Comparison of ENCODE assay signal across 8 cellular contexts in the genomic region with DNA sequence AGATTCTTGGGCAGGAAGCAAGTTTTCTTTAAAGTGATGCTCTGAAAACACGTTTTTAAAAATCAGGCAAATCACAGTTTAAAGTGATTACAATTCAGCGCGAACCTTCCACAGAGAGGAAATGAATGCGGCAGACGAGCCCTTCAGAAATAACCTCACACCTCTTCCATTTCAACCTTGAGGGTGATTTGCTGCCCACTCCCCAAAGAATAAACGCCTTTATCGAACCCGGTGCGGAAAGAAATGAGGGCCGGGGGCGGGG.
DNase-seq lines count a peak whose midpoint lies in the region; ATAC-seq and TF ChIP-seq lines count a peak whose summit lies in the region.

No MANE protein-coding gene starts in this region.

- H3K9me3 ChIP-seq in RWPE2 (ENCODE audit: severe bottlenecking), result no peaks in the 10 kb centered on the region

- ATAC-seq in GM19455 (IDR thresholded peaks at IDR 0.05; ENCODE audit: unreplicated experiment) (peak; percentile 3), RWPE2 (ENCODE audit: low read depth) (no peak), GM18868 (IDR thresholded peaks at IDR 0.05; ENCODE audit: unreplicated experiment) (no peak), GM18909 (IDR thresholded peaks at IDR 0.05; ENCODE audit: poor library complexity, unreplicated experiment) (no peak), GM18502 (IDR thresholded peaks at IDR 0.05; ENCODE audit: poor library complexity, unreplicated experiment) (no peak)

- H3K4me1 ChIP-seq in RWPE2 (ENCODE audit: insufficient read depth, poor library complexity, severe bottlenecking), result peaks cover 15% of the 10 kb centered on the region

- DNase-seq in RWPE2 (ENCODE audit: low spot score), result no peak
- peak; percentile 48 for DNase-seq in fibroblast of peridontal ligament (ENCODE audit: extremely low read depth)
- DNase-seq in skeletal muscle cell (ENCODE audit: low read depth), result no peak
- no peak for DNase-seq in HPDE6-E6E7 (ENCODE audit: extremely low spot score)

- H3K4me3 ChIP-seq in RWPE2 (ENCODE audit: severe bottlenecking), result peak overlapping the region; percentile 38
- H3K4me3 ChIP-seq in skeletal muscle cell (ENCODE audit: low read depth, low read length), result peak overlapping the region; percentile 80

- H3K36me3 ChIP-seq in RWPE2 (ENCODE audit: low read depth), result no peaks in the 10 kb centered on the region

- no peak for TF ChIP-seq CTCF in RWPE2 (IDR thresholded peaks at IDR 0.05; ENCODE audit: poor library complexity, severe bottlenecking)

- no peaks in the 10 kb centered on the region for H3K27me3 ChIP-seq in RWPE2 (ENCODE audit: insufficient read depth, poor library complexity, severe bottlenecking)

- H3K27ac ChIP-seq in RWPE2 (ENCODE audit: poor library complexity, severe bottlenecking), result peak overlapping the region; percentile 85
